ENCODE assay signal across 2 cellular contexts in genomic region chr11:27089746-27090145, GRCh38.
TF ChIP-seq lines count a peak whose summit lies in the region.

No MANE protein-coding gene starts in this region.

TF ChIP-seq in liver, 16 proteins besides CTCF, POLR2A, EP300 and RAD21 (continued from another document):
- no peak for TF ChIP-seq REST (IDR thresholded peaks at IDR 0.05)
- TF ChIP-seq FOXA2 (IDR thresholded peaks at IDR 0.05): no peak
- TF ChIP-seq FOXA1 (IDR thresholded peaks at IDR 0.05): no peak
- no peak for TF ChIP-seq HNF4A (conservative IDR thresholded peaks at IDR 0.05)
- no peak for TF ChIP-seq YY1 (IDR thresholded peaks at IDR 0.05)
- no peak for TF ChIP-seq GABPA (IDR thresholded peaks at IDR 0.05 in 1 of 2, conservative IDR thresholded peaks at IDR 0.05 in 1 of 2)
- no peak for TF ChIP-seq HNF4G (IDR thresholded peaks at IDR 0.05)
- TF ChIP-seq SP1 (IDR thresholded peaks at IDR 0.05): no peak
- TF ChIP-seq ZBTB33 (IDR thresholded peaks at IDR 0.05): no peak
- no peak for TF ChIP-seq NR2F2 (IDR thresholded peaks at IDR 0.05)

TF ChIP-seq in HepG2, 621 proteins besides CTCF, POLR2A, EP300 and RAD21 (continued from another document):
- no peak for TF ChIP-seq RFX3 (CRISPR knock-in tag; IDR thresholded peaks at IDR 0.05)
- TF ChIP-seq ZNF530 (CRISPR knock-in tag; IDR thresholded peaks at IDR 0.05; ENCODE audit: low read depth): no peak
